Comparison of ENCODE assay signal across 10 cellular contexts in the genomic region with DNA sequence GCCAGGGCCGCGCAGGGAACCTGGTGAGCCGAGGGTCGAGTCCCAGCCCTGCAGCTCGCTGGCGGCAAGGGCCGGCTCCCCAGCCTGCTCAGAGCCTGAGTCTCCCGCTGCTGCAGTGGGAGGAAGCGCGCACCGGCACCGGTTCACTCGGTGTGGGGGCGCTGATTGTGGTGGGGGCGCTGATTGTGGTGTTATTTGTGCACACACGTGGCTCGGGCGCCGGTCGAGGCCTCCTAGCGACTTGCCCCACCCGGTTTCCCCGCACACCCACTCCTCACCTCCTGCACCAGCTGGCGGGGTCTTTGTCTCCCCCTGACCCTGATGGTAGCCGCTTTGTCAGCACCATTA.
DNase-seq lines count a peak whose midpoint lies in the region; ATAC-seq and TF ChIP-seq lines count a peak whose summit lies in the region.
"Had no signal": no experiment of that assay in that cellular context is flagged by ENCODE, and none has a peak within 500 bp of the region (broad histone marks: within the 10 kb centered on the region; RNA-seq: fewer than 3 reads in every experiment).

No MANE protein-coding gene starts in this region.

- peaks cover 4% of the 10 kb centered on the region for H3K4me1 Mint-ChIP-seq in nephron

- H3K27ac ChIP-seq in A673 (ENCODE audit: low read depth, low read length, poor library complexity, severe bottlenecking) (no peak overlapping the region), VCaP (peak overlapping the region; percentile 81; the same call in 1 of the 2 replicates)
- H3K27ac ChIP-seq: cardiac muscle cell had no signal

- no TSS peak for BruUV-seq in A673 (replicated peaks; lab: Mats Ljungman, UMichigan)

- H3K4me1 ChIP-seq in A673 (ENCODE audit: insufficient read depth, low read length, poor library complexity, severe bottlenecking), result no peaks in the 10 kb centered on the region

- H3K4me3 Mint-ChIP-seq in nephron, result peak overlapping the region; percentile 14 to 66 (median 58)
- H3K4me3 Mint-ChIP-seq: activated T-helper 1 cell treated with anti-CD3 and anti-CD28 coated beads, Interleukin-12 subunit alpha, Interleukin-12 subunit beta, Interleukin-2, Interleukin-4 antibody, amounts not matched to agents 30 ng/mL and 10 ng/mL and 1 ng/mL, durations not matched to agents 14 hours and 24 hours and 36 hours had no signal

- intact Hi-C loops in A673 (cut with micrococcal nuclease; ENCODE audit: unreplicated experiment), result loop anchor here (1.0 to 10.0 kb wide), 3 partner anchors 267 to 1017 kb away; a partner anchor contains a TSS

- no peaks in the 10 kb centered on the region for H3K36me3 Mint-ChIP-seq in nephron (ENCODE audit: low read depth)

- H3K36me3 ChIP-seq in A673 (ENCODE audit: insufficient read depth, low read length, poor library complexity, severe bottlenecking), result no peaks in the 10 kb centered on the region
- H3K36me3 ChIP-seq: cardiac muscle cell had no signal

- peak overlapping the region; percentile 39 for H3K4me3 ChIP-seq in A673 (ENCODE audit: low read depth, low read length, poor library complexity, severe bottlenecking)

- DNase-seq in A673 (ENCODE audit: low spot score) (no peak), mesenteric fat pad (ENCODE audit: low spot score) (no peak)
- no peak for DNase-seq in stimulated activated CD4-positive, alpha-beta T cell treated with anti-CD3 and anti-CD28 coated beads, Interleukin-12 subunit alpha, Interleukin-12 subunit beta, amount 100 ng/mL, for 4 hours

- no peak overlapping the region for H3K27ac Mint-ChIP-seq in nephron
- H3K27ac Mint-ChIP-seq: activated T-helper 1 cell treated with anti-CD3 and anti-CD28 coated beads, Interleukin-12 subunit alpha, Interleukin-12 subunit beta, Interleukin-2, Interleukin-4 antibody, amounts not matched to agents 30 ng/mL and 10 ng/mL and 1 ng/mL, durations not matched to agents 14 hours and 24 hours and 36 hours had no signal

- H3K9me3 Mint-ChIP-seq in nephron, result no peaks in the 10 kb centered on the region
- H3K9me3 Mint-ChIP-seq: activated T-helper 1 cell treated with anti-CD3 and anti-CD28 coated beads, Interleukin-12 subunit alpha, Interleukin-12 subunit beta, Interleukin-2, Interleukin-4 antibody, amounts not matched to agents 30 ng/mL and 10 ng/mL and 1 ng/mL, durations not matched to agents 14 hours and 24 hours and 36 hours had no signal

- POLR2A ChIA-PET in A673 (lab: Charles Lee; ENCODE audit: low non-redundant PET), result no interaction called here

- H3K27me3 Mint-ChIP-seq in nephron (ENCODE audit: low read depth), result peaks cover 69% of the 10 kb centered on the region

- no peak for TF ChIP-seq CTCF in A673 (conservative IDR thresholded peaks at IDR 0.05; ENCODE audit: low read depth, low read length)
- TF ChIP-seq CTCF in VCaP (conservative IDR thresholded peaks at IDR 0.05), result peak; percentile 42; the same call in 1 of the 2 replicates
- TF ChIP-seq CTCF in nephron (IDR thresholded peaks at IDR 0.05; ENCODE audit: unreplicated experiment in 3 of 3), result peak in 1 of 3 experiments; percentile 6

- CTCF ChIA-PET in A673 (lab: Charles Lee), result interaction anchor here (0.6 to 1.6 kb wide), 5 partner anchors 221 to 995 kb away, joined by 3 to 28 read pairs (median 3); a partner anchor contains a TSS

- no peaks in the 10 kb centered on the region for H3K27me3 ChIP-seq in A673 (replicated peaks; ENCODE audit: insufficient read depth, low read depth, low read length, poor library complexity)
- H3K27me3 ChIP-seq: cardiac muscle cell had no signal

- H3K9me3 ChIP-seq in A673 (ENCODE audit: low read depth, low read length, poor library complexity, severe bottlenecking), result no peaks in the 10 kb centered on the region

- peak; percentile 13 for ATAC-seq in GM21723 (IDR thresholded peaks at IDR 0.05; ENCODE audit: unreplicated experiment)
- ATAC-seq in GM21360 (IDR thresholded peaks at IDR 0.05; ENCODE audit: unreplicated experiment), result no peak
- ATAC-seq in HG03565 (IDR thresholded peaks at IDR 0.05; ENCODE audit: unreplicated experiment), result no peak
